8 cellular contexts compared by ENCODE assay signal in genomic region chr16:89246903-89247733, GRCh38. TPM values are rescaled to one million over a fixed set of nuclear protein-coding genes. Genes with fewer than 3 reads are reported as not detected.
DNase-seq lines count a peak whose midpoint lies in the region; ATAC-seq and TF ChIP-seq lines count a peak whose summit lies in the region.

No MANE protein-coding gene starts in this region.

- peaks cover 6 to 9% of the 10 kb centered on the region in 2 donors for H3K4me1 Mint-ChIP-seq in natural killer cell

- H3K4me2 ChIP-seq in PC-3 (ENCODE audit: low read length) = peak overlapping the region; percentile 93

- H4K20me1 ChIP-seq in PC-3 (ENCODE audit: low read length) = no peaks in the 10 kb centered on the region

- peak overlapping the region; percentile 75 for H2AFZ ChIP-seq in PC-3 (ENCODE audit: low read length)

- peak overlapping the region; percentile 83 for H3K9ac ChIP-seq in PC-3 (ENCODE audit: low read length)

- no TSS peak for BruUV-seq in PC-3 (replicated peaks; lab: Mats Ljungman, UMichigan)

- no peaks in the 10 kb centered on the region for H3K9me3 ChIP-seq in PC-3 (ENCODE audit: low read length)

- H3K36me3 Mint-ChIP-seq in natural killer cell = no peaks in the 10 kb centered on the region

- intact Hi-C loops in PC-3 (cut with micrococcal nuclease) = loop anchor here (1.0 kb wide), 1 partner anchor 23 kb away; no protein-coding TSS in a partner anchor
- intact Hi-C loops in natural killer cell (cut with micrococcal nuclease) = loop anchor here (10.0 kb wide), 1 partner anchor 68 kb away; no protein-coding TSS in a partner anchor

- H3K27ac Mint-ChIP-seq in natural killer cell = no peak overlapping the region

- POLR2A ChIA-PET in PC-3 (lab: Charles Lee; ENCODE audit: unreplicated experiment) = interaction anchor here (0.5 to 0.7 kb wide), 5 partner anchors 12 to 1380 kb away, joined by 3 to 16 read pairs (median 4); no protein-coding TSS in a partner anchor

- CTCF ChIA-PET in PC-3 (lab: Charles Lee) = interaction anchor here (0.8 to 1.0 kb wide), 3 partner anchors 10 to 57 kb away, joined by 3 to 4 read pairs (median 4); no protein-coding TSS in a partner anchor

- H3K4me3 ChIP-seq in PC-3 (ENCODE audit: low read length) (peak overlapping the region; percentile 73), fibroblast of mammary gland (ENCODE audit: control insufficient read depth, low read depth, low read length) (peak overlapping the region; percentile 40)

- H3K9me3 Mint-ChIP-seq in natural killer cell = peaks cover 2 to 10% of the 10 kb centered on the region in 2 donors

- H3K4me3 Mint-ChIP-seq in natural killer cell = peak overlapping the region; percentile 81

- H3K4me1 ChIP-seq in PC-3 (ENCODE audit: insufficient read depth, low read length) = no peaks in the 10 kb centered on the region

- no peaks in the 10 kb centered on the region for H3K27me3 Mint-ChIP-seq in natural killer cell (ENCODE audit: low read depth in 2 of 2)

- no peaks in the 10 kb centered on the region for H3K27me3 ChIP-seq in PC-3 (ENCODE audit: low read length)

- no peaks in the 10 kb centered on the region for H3K36me3 ChIP-seq in PC-3 (ENCODE audit: low read depth, low read length)

- DNase-seq in AG08395 (ENCODE audit: low spot score) = peak; percentile 99
- DNase-seq in PC-3 = peak; percentile 78
- peak; percentile 96 to 97 for DNase-seq in activated T-helper 1 cell treated with anti-CD3 and anti-CD28 coated beads, Interleukin-2, amount 50 U/mL, for 16 hours (ENCODE audit: low read depth in 1 of 2, low spot score in 1 of 2)
- peak; percentile 74 for DNase-seq in fibroblast of mammary gland (ENCODE audit: low read depth)
- DNase-seq in natural killer cell = peak; percentile 94
- DNase-seq in stimulated activated CD8-positive, alpha-beta memory T cell treated with anti-CD3 and anti-CD28 coated beads, Interleukin-7, amount 100 ng/mL, for 48 hours (ENCODE audit: extremely low read depth in 1 of 2, low read depth in 1 of 2) = peak; percentile 81 to 85

- no peaks in the 10 kb centered on the region for H3K9me2 ChIP-seq in PC-3 (replicated peaks; ENCODE audit: low read length)

- ATAC-seq in GM19035 (IDR thresholded peaks at IDR 0.05; ENCODE audit: unreplicated experiment) (peak; percentile 76), HG03460 (IDR thresholded peaks at IDR 0.05; ENCODE audit: unreplicated experiment) (peak; percentile 66), PC-3 (peak; percentile 89), natural killer cell (peak; percentile 93 to 100 (median 97))

- peak overlapping the region; percentile 64 for H3K27ac ChIP-seq in PC-3 (ENCODE audit: low read length)

- TF ChIP-seq CTCF in PC-3 (conservative IDR thresholded peaks at IDR 0.05; ENCODE audit: low read depth, low read length) (0 out of 2 replicates have a peak, but pooled peaks have one; percentile 20), fibroblast of mammary gland (conservative IDR thresholded peaks at IDR 0.05; ENCODE audit: control insufficient read depth, insufficient read depth, low read depth, low read length) (no peak), natural killer cell (IDR thresholded peaks at IDR 0.05) (no peak)

- no peaks in the 10 kb centered on the region for H3F3A ChIP-seq in PC-3 (ENCODE audit: low read length, unreplicated experiment)

- 0 out of 2 replicates have a peak, but pooled peaks cover 3% of the 10 kb centered on the region for H3K79me2 ChIP-seq in PC-3 (ENCODE audit: low read length)

RNA-seq across cellular contexts. Expression of gene ZNF778, which starts 29.6 kb away (rescaled TPM):
- 15.3 and 17.3 TPM in 2 replicates for total RNA-seq in PC-3 (2014; rRNA removed)
- total RNA-seq in natural killer cell = 10 to 100 TPM in 2 of 3 donors, 1 to 10 TPM in 1; 7.0 to 14.1 (median 11.8) TPM

RNA-seq across cellular contexts. Expression of gene SLC22A31, which starts 46.8 kb away (rescaled TPM):
- total RNA-seq in PC-3 (2014; rRNA removed) (5.6 and 8.4 TPM in 2 replicates), natural killer cell (under 1 TPM in 1 of 3 donors, not detected in 2; 0.75 TPM)

Comparison
In these comparisons a context has a peak if more than half of its experiments do, and no peak if none do; other contexts are left out.
1. Peak in every context shown above with its lines: DNase-seq, ATAC-seq, H3K4me3 ChIP-seq and H3K27ac ChIP-seq.